ENCODE assay signal across 8 cellular contexts in the genomic region with DNA sequence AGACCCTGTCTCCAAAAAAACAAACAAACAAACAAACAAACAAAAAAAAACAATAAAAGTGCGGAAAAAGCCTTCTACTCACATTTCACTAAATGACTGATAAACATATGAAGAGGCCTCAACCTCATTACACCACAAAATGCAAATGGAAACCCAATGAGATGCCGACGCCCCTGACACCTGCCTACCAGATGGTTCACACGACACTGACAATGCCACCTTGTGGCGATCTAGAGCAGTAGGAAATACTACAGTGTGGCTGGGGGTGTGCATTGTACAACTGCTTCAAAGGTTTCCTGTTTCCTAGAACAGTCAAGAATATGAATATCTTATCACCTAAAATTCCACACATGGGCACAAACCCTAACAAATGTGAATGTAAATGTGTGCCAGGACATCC. TPM values are rescaled to one million over a fixed set of nuclear protein-coding genes. Genes with fewer than 3 reads are reported as not detected.
DNase-seq lines count a peak whose midpoint lies in the region; ATAC-seq, FAIRE-seq and TF ChIP-seq lines count a peak whose summit lies in the region.

No MANE protein-coding gene starts in this region.

- no peaks in the 10 kb centered on the region for H3K36me3 Mint-ChIP-seq in activated CD8-positive, alpha-beta T cell treated with anti-CD3 and anti-CD28 coated beads for 36 hours (ENCODE audit: low read depth)

- peak; percentile 97 for ATAC-seq in activated CD8-positive, alpha-beta T cell treated with anti-CD3 and anti-CD28 coated beads for 36 hours
- ATAC-seq in HepG2 = peak; percentile 74
- ATAC-seq in GM21360 (IDR thresholded peaks at IDR 0.05; ENCODE audit: unreplicated experiment) = no peak
- ATAC-seq in HG03039 (IDR thresholded peaks at IDR 0.05; ENCODE audit: unreplicated experiment) = no peak
- ATAC-seq in GM21825 (IDR thresholded peaks at IDR 0.05; ENCODE audit: unreplicated experiment) = no peak

- H3K4me1 ChIP-seq in A673 (ENCODE audit: insufficient read depth, low read length, poor library complexity, severe bottlenecking) (no peaks in the 10 kb centered on the region), HepG2 (ENCODE audit: insufficient read depth, low read length) (peaks cover 36% of the 10 kb centered on the region)

- no peaks in the 10 kb centered on the region for H3K36me3 ChIP-seq in A673 (ENCODE audit: insufficient read depth, low read length, poor library complexity, severe bottlenecking)
- no peaks in the 10 kb centered on the region for H3K36me3 ChIP-seq in GM06990 (ENCODE audit: control insufficient read depth, insufficient read depth, low read length)
- H3K36me3 ChIP-seq in HepG2 (replicated peaks in 1 of 2; ENCODE audit: control insufficient read depth in 1 of 2, insufficient read depth in 2 of 2, low read length in 2 of 2) = no peaks in the 10 kb centered on the region

- TF ChIP-seq CTCF in A673 (conservative IDR thresholded peaks at IDR 0.05; ENCODE audit: low read depth, low read length) (peak; percentile 67), GM06990 (IDR thresholded peaks at IDR 0.05; ENCODE audit: insufficient read depth, low read length, poor library complexity, severe bottlenecking) (peak; percentile 65), HepG2 (CRISPR knock-in tag; IDR thresholded peaks at IDR 0.05) (peak; percentile 71)
- TF ChIP-seq CTCF in activated CD8-positive, alpha-beta T cell treated with anti-CD3 and anti-CD28 coated beads for 36 hours (IDR thresholded peaks at IDR 0.05) = peak; percentile 68

- in situ Hi-C loops in HepG2 (cut with HindIII; ENCODE audit: extremely low pct_ligation_motif_present, low pct_unique_long_range_greater_than_20kb) = no loop called here

- no peak overlapping the region for H3K4me3 Mint-ChIP-seq in activated CD8-positive, alpha-beta T cell treated with anti-CD3 and anti-CD28 coated beads for 36 hours

- no peaks in the 10 kb centered on the region for H4K20me1 ChIP-seq in HepG2 (ENCODE audit: insufficient read depth, low read length)

- peaks cover 21% of the 10 kb centered on the region for H3K4me1 Mint-ChIP-seq in activated CD8-positive, alpha-beta T cell treated with anti-CD3 and anti-CD28 coated beads for 36 hours (ENCODE audit: low read depth)

- H3K9ac ChIP-seq in HepG2 (ENCODE audit: insufficient read depth, low read depth, low read length) = no peak overlapping the region

- no peak overlapping the region for H3K4me2 ChIP-seq in HepG2 (ENCODE audit: low read depth, low read length)

- H3K27me3 Mint-ChIP-seq in activated CD8-positive, alpha-beta T cell treated with anti-CD3 and anti-CD28 coated beads for 36 hours = peaks cover under 1% of the 10 kb centered on the region

- TF ChIP-seq EP300 in HepG2 (IDR thresholded peaks at IDR 0.05; ENCODE audit: low read depth in 2 of 2, low read length in 2 of 2) (no peak), HepG2 (CRISPR knock-in tag; IDR thresholded peaks at IDR 0.05; ENCODE audit: borderline replicate concordance) (no peak)

- H3K9me3 ChIP-seq in A673 (ENCODE audit: low read depth, low read length, poor library complexity, severe bottlenecking) (no peaks in the 10 kb centered on the region), HepG2 (ENCODE audit: low read length) (no peaks in the 10 kb centered on the region)

- no peak for TF ChIP-seq POLR2A in HepG2 (IDR thresholded peaks at IDR 0.05; ENCODE audit: insufficient read depth in 1 of 2, low read depth in 2 of 2, low read length in 2 of 2)

- H3K27ac Mint-ChIP-seq in activated CD8-positive, alpha-beta T cell treated with anti-CD3 and anti-CD28 coated beads for 36 hours = peak overlapping the region; percentile 59

- no peaks in the 10 kb centered on the region for H3K27me3 ChIP-seq in A673 (replicated peaks; ENCODE audit: insufficient read depth, low read depth, low read length, poor library complexity)
- H3K27me3 ChIP-seq in GM06990 (replicated peaks; ENCODE audit: control insufficient read depth, insufficient read depth, low read length) = no peaks in the 10 kb centered on the region
- no peaks in the 10 kb centered on the region; a peak in 2 of 5 replicates for H3K27me3 ChIP-seq in HepG2 (ENCODE audit: control insufficient read depth in 1 of 2, insufficient read depth in 2 of 2, low read length in 2 of 2)

- DNase-seq in A673 (ENCODE audit: low spot score) (peak; percentile 59), GM06990 (ENCODE audit: extremely low read depth, insufficient read length) (no peak), NCI-H2171 treated with DMSO at 0.1 percent for 48 hours (lab: John Stamatoyannopoulos, UW) (peak; percentile 65), HepG2 (ENCODE audit: low spot score) (peak; percentile 51)
- peak; percentile 71 for DNase-seq in activated CD8-positive, alpha-beta T cell treated with anti-CD3 and anti-CD28 coated beads for 36 hours

- H2AFZ ChIP-seq in HepG2 (ENCODE audit: low read length) = no peak overlapping the region

- WGBS in HepG2 (ENCODE audit: low lambda C conversion rate) = 26% methylated on average over 5 of the region's 5 CpGs

- intact Hi-C loops in A673 (cut with micrococcal nuclease; ENCODE audit: unreplicated experiment) (no loop called here), HepG2 (cut with micrococcal nuclease; ENCODE audit: unreplicated experiment) (no loop called here)
- intact Hi-C loops in activated CD8-positive, alpha-beta T cell treated with anti-CD3 and anti-CD28 coated beads for 36 hours (cut with micrococcal nuclease) = no loop called here

- FAIRE-seq in HepG2 (lab: Jason Lieb, UNC) = peak; percentile 65

- H3K4me3 ChIP-seq in A673 (ENCODE audit: low read depth, low read length, poor library complexity, severe bottlenecking) = no peak overlapping the region
- H3K4me3 ChIP-seq in GM06990 (replicated peaks; ENCODE audit: low read depth, low read length) = no peak overlapping the region
- no peak overlapping the region for H3K4me3 ChIP-seq in HepG2 (replicated peaks in 1 of 3; ENCODE audit: insufficient read depth in 1 of 3, low read depth in 2 of 3, low read length in 3 of 3)

- no peaks in the 10 kb centered on the region for H3K79me2 ChIP-seq in HepG2 (ENCODE audit: insufficient read depth, low read length)

- POLR2A ChIA-PET in A673 (lab: Charles Lee; ENCODE audit: low non-redundant PET) = no interaction called here
- POLR2A ChIA-PET in activated CD8-positive, alpha-beta T cell treated with anti-CD3 and anti-CD28 coated beads for 36 hours (lab: Charles Lee) = interaction anchor here (0.6 to 1.0 kb wide), 3 partner anchors 13 to 17 kb away, joined by 3 to 4 read pairs (median 3); partner anchors contain the start of gene ZNF302
- POLR2A ChIA-PET in HepG2 (lab: Yijun Ruan, JAX) = no interaction called here

- CTCF ChIA-PET in A673 (lab: Charles Lee) = no interaction called here
- CTCF ChIA-PET in activated CD8-positive, alpha-beta T cell treated with anti-CD3 and anti-CD28 coated beads for 36 hours (lab: Charles Lee) = interaction anchor here (0.7 to 3.7 kb wide), 4 partner anchors 10 to 346 kb away, joined by 3 to 38 read pairs (median 5); no protein-coding TSS in a partner anchor
- CTCF ChIA-PET in HepG2 (lab: Yijun Ruan, JAX; ENCODE audit: low intra/inter-chr PET ratio, low total read pairs) = interaction anchor here (1.9 kb wide), 1 partner anchor 24 kb away, joined by 8 read pairs; no protein-coding TSS in a partner anchor

- TF ChIP-seq RAD21 in HepG2 (CRISPR knock-in tag; IDR thresholded peaks at IDR 0.05) = no peak

- H3K27ac ChIP-seq in A673 (ENCODE audit: low read depth, low read length, poor library complexity, severe bottlenecking) (no peak overlapping the region), HepG2 (ENCODE audit: extremely low read length, insufficient read depth, low read length) (no peak overlapping the region)

- no TSS peak for BruUV-seq in A673 (replicated peaks; lab: Mats Ljungman, UMichigan)
- BruUV-seq in HepG2 (replicated peaks; lab: Mats Ljungman, UMichigan) = no TSS peak

- peaks cover 2% of the 10 kb centered on the region for H3K9me3 Mint-ChIP-seq in activated CD8-positive, alpha-beta T cell treated with anti-CD3 and anti-CD28 coated beads for 36 hours

RNA-seq across cellular contexts. Expression of gene SCGB2B2, which starts 14.0 kb away (rescaled TPM):
- total RNA-seq in A673 (2021) = 0.24 and 0.28 TPM in 2 replicates
- under 1 TPM; 0.25 to 0.47 TPM for total RNA-seq in activated CD8-positive, alpha-beta T cell treated with anti-CD3 and anti-CD28 coated beads for 36 hours
- not detected in 2 replicates for total RNA-seq in HepG2 (2016; rRNA removed; fragmentation: Illumina TruSeq; extraction: Trizol)
- total RNA-seq in HepG2 (2016; cell fraction: cytosol; rRNA removed; fragmentation: Illumina TruSeq; extraction: Trizol; ENCODE audit: low read depth) = not detected in 2 replicates
- total RNA-seq in HepG2 (2016; cell fraction: insoluble cytoplasmic fraction; rRNA removed; fragmentation: Illumina TruSeq; extraction: Trizol) = not detected in 2 replicates
- not detected in 2 replicates for total RNA-seq in HepG2 (2016; cell fraction: membrane; rRNA removed; fragmentation: Illumina TruSeq; extraction: Trizol)
- total RNA-seq in HepG2 (2016; cell fraction: nucleus; rRNA removed; fragmentation: Illumina TruSeq; extraction: Trizol) = not detected in 2 replicates
- 0.03 and 0.12 TPM in 2 replicates for polyA plus RNA-seq in HepG2 (2011; rRNA removed)
- polyA plus RNA-seq in HepG2 (2011; cell fraction: cytosol; rRNA removed) = 0.03 and 0.05 TPM in 2 replicates
- 0.12 and 0.23 TPM in 2 replicates for polyA plus RNA-seq in HepG2 (2011; cell fraction: nucleus; rRNA removed)
- 0.05 TPM in 1 of 2 replicates, not detected in the other for polyA plus RNA-seq in HepG2 (2012)
- polyA plus RNA-seq in HepG2 (2016; cell fraction: cytosol; fragmentation: Illumina TruSeq; extraction: Trizol; ENCODE audit: low read depth) = not detected in 2 replicates
- polyA plus RNA-seq in HepG2 (2016; cell fraction: insoluble cytoplasmic fraction; fragmentation: Illumina TruSeq; extraction: Trizol; ENCODE audit: low read depth) = not detected in 2 replicates
- polyA plus RNA-seq in HepG2 (2016; cell fraction: membrane; fragmentation: Illumina TruSeq; extraction: Trizol; ENCODE audit: low read depth) = not detected in 2 replicates
- 1.7 TPM in 1 of 2 replicates, not detected in the other for polyA plus RNA-seq in HepG2 (2016; cell fraction: nucleus; fragmentation: Illumina TruSeq; extraction: Trizol; ENCODE audit: insufficient read depth, low read depth)
- polyA minus RNA-seq in HepG2 (2011; rRNA and poly(A)+ RNA removed; ENCODE audit: low replicate concordance) = 0.22 and 1.6 TPM in 2 replicates
- polyA minus RNA-seq in HepG2 (2011; cell fraction: cytosol; rRNA and poly(A)+ RNA removed) = not detected in 2 replicates
- 0.39 and 1.1 TPM in 2 replicates for polyA minus RNA-seq in HepG2 (2011; cell fraction: nucleus; rRNA and poly(A)+ RNA removed)

RNA-seq across cellular contexts. Expression of gene ZNF302, which starts 14.6 kb away (rescaled TPM):
- total RNA-seq in A673 (2021) = 24.1 and 27.7 TPM in 2 replicates
- 10 to 100 TPM; 14.9 to 15.9 TPM for total RNA-seq in activated CD8-positive, alpha-beta T cell treated with anti-CD3 and anti-CD28 coated beads for 36 hours
- total RNA-seq in HepG2 (2016; rRNA removed; fragmentation: Illumina TruSeq; extraction: Trizol) = not detected in 2 replicates
- not detected in 2 replicates for total RNA-seq in HepG2 (2016; cell fraction: cytosol; rRNA removed; fragmentation: Illumina TruSeq; extraction: Trizol; ENCODE audit: low read depth)
- total RNA-seq in HepG2 (2016; cell fraction: insoluble cytoplasmic fraction; rRNA removed; fragmentation: Illumina TruSeq; extraction: Trizol) = not detected in 2 replicates
- total RNA-seq in HepG2 (2016; cell fraction: membrane; rRNA removed; fragmentation: Illumina TruSeq; extraction: Trizol) = not detected in 2 replicates
- total RNA-seq in HepG2 (2016; cell fraction: nucleus; rRNA removed; fragmentation: Illumina TruSeq; extraction: Trizol) = not detected in 2 replicates
- polyA plus RNA-seq in HepG2 (2011; rRNA removed) = not detected in 2 replicates
- polyA plus RNA-seq in HepG2 (2011; cell fraction: cytosol; rRNA removed) = not detected in 2 replicates
- not detected in 2 replicates for polyA plus RNA-seq in HepG2 (2011; cell fraction: nucleus; rRNA removed)
- not detected in 2 replicates for polyA plus RNA-seq in HepG2 (2012)
- polyA plus RNA-seq in HepG2 (2016; cell fraction: cytosol; fragmentation: Illumina TruSeq; extraction: Trizol; ENCODE audit: low read depth) = not detected in 2 replicates
- polyA plus RNA-seq in HepG2 (2016; cell fraction: insoluble cytoplasmic fraction; fragmentation: Illumina TruSeq; extraction: Trizol; ENCODE audit: low read depth) = not detected in 2 replicates
- not detected in 2 replicates for polyA plus RNA-seq in HepG2 (2016; cell fraction: membrane; fragmentation: Illumina TruSeq; extraction: Trizol; ENCODE audit: low read depth)
- not detected in 2 replicates for polyA plus RNA-seq in HepG2 (2016; cell fraction: nucleus; fragmentation: Illumina TruSeq; extraction: Trizol; ENCODE audit: insufficient read depth, low read depth)
- 18.5 TPM in 1 of 2 replicates, not detected in the other for polyA minus RNA-seq in HepG2 (2011; rRNA and poly(A)+ RNA removed; ENCODE audit: low replicate concordance)
- polyA minus RNA-seq in HepG2 (2011; cell fraction: cytosol; rRNA and poly(A)+ RNA removed) = not detected in 2 replicates
- polyA minus RNA-seq in HepG2 (2011; cell fraction: nucleus; rRNA and poly(A)+ RNA removed) = not detected in 2 replicates

Comparison
In these comparisons a context has a peak if more than half of its experiments do, and no peak if none do; other contexts are left out.
1. ATAC-seq: peak in activated CD8-positive, alpha-beta T cell treated with anti-CD3 and anti-CD28 coated beads for 36 hours (single experiment) and HepG2 (single experiment); none in GM21360 (single experiment), HG03039 (single experiment) and GM21825 (single experiment).
2. RNA of gene ZNF302, which starts 14.6 kb away (total RNA-seq): 24.1 to 27.7 TPM in A673 and 14.9 to 15.9 TPM in activated CD8-positive, alpha-beta T cell treated with anti-CD3 and anti-CD28 coated beads for 36 hours; not detected in HepG2; every median in the first group is over 10 times any median in the second.
3. Peak in every context shown above with its lines, with median percentiles within 50 percentile points of each other: CTCF ChIP-seq.